ENCODE assay signal across 1 cellular context in the genomic region with DNA sequence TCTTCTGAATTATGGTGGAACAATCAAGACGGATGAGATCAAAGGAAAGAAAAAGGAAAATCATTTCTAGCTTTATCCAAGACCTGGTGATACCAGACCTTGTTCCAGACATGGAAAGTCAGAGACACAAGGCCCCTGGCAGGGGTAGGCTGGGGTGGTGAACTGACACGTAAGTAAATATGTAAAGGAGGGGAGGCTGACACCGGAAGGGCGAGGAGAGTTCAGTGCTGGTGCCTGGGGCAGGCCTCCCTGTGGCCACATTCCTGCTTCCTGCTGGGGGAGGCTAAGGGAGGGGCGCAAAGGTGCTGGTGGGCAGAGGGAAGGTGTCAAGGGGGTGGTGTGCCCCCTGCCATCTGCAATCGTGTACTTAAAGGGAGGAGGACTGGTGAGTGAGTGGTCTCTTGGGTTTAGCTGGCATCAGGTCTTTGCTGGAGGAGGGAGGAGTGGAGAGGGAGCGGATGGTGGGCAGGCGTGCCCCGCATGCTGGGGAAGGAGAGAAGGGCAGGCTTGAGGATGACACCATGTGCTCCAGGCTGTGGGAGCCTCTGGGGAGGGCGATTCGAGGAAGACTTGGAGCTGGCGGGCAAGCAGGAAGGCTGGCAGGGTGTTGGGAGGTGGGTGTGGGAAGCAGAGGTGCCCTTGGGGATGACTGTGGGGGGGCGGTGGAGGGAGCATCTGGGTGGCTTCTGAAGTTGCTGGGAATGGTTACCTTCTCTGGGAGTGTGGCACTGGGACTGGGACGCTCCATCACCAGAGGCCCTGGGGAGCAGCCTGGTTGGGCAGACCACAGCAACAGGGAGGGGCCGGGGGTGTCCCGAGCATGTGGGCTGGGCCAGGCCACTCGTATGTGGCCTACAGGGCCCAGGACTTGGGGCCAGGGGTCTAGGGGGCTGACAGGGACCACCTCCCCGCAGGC.
TF ChIP-seq lines count a peak whose summit lies in the region.

No MANE protein-coding gene starts in this region.

TF ChIP-seq in K562, 482 proteins besides CTCF, POLR2A, EP300 and RAD21:
- TF ChIP-seq GABPA (tag; conservative IDR thresholded peaks at IDR 0.05; ENCODE audit: low read depth), result peak; percentile 37; the same call in 1 of the 2 replicates
- TF ChIP-seq WHSC1 (IDR thresholded peaks at IDR 0.05; ENCODE audit: low read length), result no peak
TF ChIP-seq in K562: peak in this region for 1.
